20 cellular contexts compared by ENCODE assay signal in genomic region chr9:125028041-125028440, GRCh38.
"Had no signal": no experiment of that assay in that cellular context is flagged by ENCODE, and none has a peak within 500 bp of the region (broad histone marks: within the 10 kb centered on the region; RNA-seq: fewer than 3 reads in every experiment).

No MANE protein-coding gene starts in this region.

- H3K9me3 ChIP-seq: SJSA1 had no signal

- H3K4me1 ChIP-seq: SJSA1 had no signal

- H3K27ac ChIP-seq: SJSA1, SK-N-MC had no signal

- H3K4me3 ChIP-seq: SJSA1, SK-N-MC had no signal

- H3K36me3 ChIP-seq: SJSA1 had no signal

- DNase-seq: Karpas-422, KG1, MM.1S, NCI-H1092 treated with DMSO at 0.1 percent for 48 hours, NCI-H1436, NCI-H187, NCI-H2029, NCI-H2081 treated with DMSO at 0.1 percent for 48 hours, NCI-H2171, NCI-H226, NCI-H446, NCI-H510A, NCI-H524 treated with DMSO at 0.1 percent for 48 hours, NCI-H69, NCI-H774, Right ventricle myocardium superior, RPMI8226, SIG-M5 had no signal

- H3K27me3 ChIP-seq: SJSA1 had no signal
